ENCODE assay signal across 14 cellular contexts in the genomic region with DNA sequence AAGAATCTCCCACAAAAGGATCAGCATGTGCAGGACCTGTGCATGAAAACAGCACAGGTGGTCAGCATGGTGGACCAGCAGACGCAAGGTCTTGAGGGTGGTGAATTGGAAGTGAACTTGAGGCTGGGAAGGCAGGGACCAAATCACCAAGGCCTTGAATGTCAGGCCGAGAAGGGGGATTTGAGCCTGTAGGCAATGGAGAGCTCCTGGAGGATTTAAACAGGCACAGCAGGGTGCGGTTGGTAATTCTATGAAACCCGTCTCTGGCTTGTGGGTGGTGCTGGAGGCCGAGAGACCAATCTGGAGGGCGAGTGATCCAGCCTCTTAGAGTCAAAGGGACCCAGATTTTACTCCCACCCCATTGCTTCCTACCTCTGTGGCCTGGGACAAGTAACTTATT. TPM values are rescaled to one million over a fixed set of nuclear protein-coding genes. Genes with fewer than 3 reads are reported as not detected.
A peak's percentile ranks its signal among the peaks of the same experiment; 100 is the strongest.
DNase-seq lines count a peak whose midpoint lies in the region; ATAC-seq and TF ChIP-seq lines count a peak whose summit lies in the region.
"Had no signal": no experiment of that assay in that cellular context is flagged by ENCODE, and none has a peak within 500 bp of the region (broad histone marks: within the 10 kb centered on the region; RNA-seq: fewer than 3 reads in every experiment).

No MANE protein-coding gene starts in this region.

- peak overlapping the region in 1 of 2 donors; percentile 86 for H3K4me3 ChIP-seq in ascending aorta
- peak overlapping the region; percentile 85 for H3K4me3 ChIP-seq in suprapubic skin

- H3K27ac ChIP-seq in ascending aorta (peak overlapping the region; percentile 30 to 34), suprapubic skin (peak overlapping the region; percentile 97)
- H3K27ac ChIP-seq: brain microvascular endothelial cell had no signal

- H3K36me3 ChIP-seq in ascending aorta = no peaks in the 10 kb centered on the region
- no peaks in the 10 kb centered on the region for H3K36me3 ChIP-seq in suprapubic skin
- H3K36me3 ChIP-seq: brain microvascular endothelial cell had no signal

- H3K4me1 ChIP-seq in ascending aorta (peaks cover 0 to 21% of the 10 kb centered on the region in 2 donors), suprapubic skin (peaks cover 89% of the 10 kb centered on the region)

- H3K27ac Mint-ChIP-seq in stimulated activated naive CD8-positive, alpha-beta T cell treated with anti-CD3 and anti-CD28 coated beads, Interleukin-15, amount 100 ng/mL, for 72 hours = no peak overlapping the region
- H3K27ac Mint-ChIP-seq: activated CD8-positive, alpha-beta memory T cell treated with anti-CD3 and anti-CD28 coated beads, Interleukin-2, amount 10 ng/mL, durations not matched to agents 7 days and 5 days had no signal

- H3K4me1 Mint-ChIP-seq in stimulated activated naive CD8-positive, alpha-beta T cell treated with anti-CD3 and anti-CD28 coated beads, Interleukin-15, amount 100 ng/mL, for 72 hours = peaks cover 47% of the 10 kb centered on the region

- H3K27me3 ChIP-seq in ascending aorta = no peaks in the 10 kb centered on the region
- no peaks in the 10 kb centered on the region for H3K27me3 ChIP-seq in suprapubic skin
- H3K27me3 ChIP-seq: brain microvascular endothelial cell had no signal

- 30% methylated on average over 6 of the region's 6 CpGs for WGBS in suprapubic skin

- H3K27me3 Mint-ChIP-seq in stimulated activated naive CD8-positive, alpha-beta T cell treated with anti-CD3 and anti-CD28 coated beads, Interleukin-15, amount 100 ng/mL, for 72 hours = peaks cover 56% of the 10 kb centered on the region

- DNase-seq in DMS 273 (lab: John Stamatoyannopoulos, UW; ENCODE audit: unreplicated experiment) = peak; percentile 43
- no peak for DNase-seq in DMS 273 treated with DMSO at 0.1 percent for 48 hours (lab: John Stamatoyannopoulos, UW)
- DNase-seq in ascending aorta (ENCODE audit: low spot score in 2 of 2) = no peak
- DNase-seq in iPS-NIHi7 (ENCODE audit: extremely low spot score) = peak; percentile 35
- no peak for DNase-seq in suprapubic skin (ENCODE audit: low spot score in 2 of 2)
- DNase-seq in activated naive CD4-positive, alpha-beta T cell (lab: John Stamatoyannopoulos, UW) = no peak
- no peak for DNase-seq in activated T-cell treated with anti-CD3 and anti-CD28 coated beads, Interleukin-2, amount 50 U/mL, for 1 hour
- DNase-seq in stimulated activated naive CD8-positive, alpha-beta T cell treated with anti-CD3 and anti-CD28 coated beads, Interleukin-15, amount 100 ng/mL, for 72 hours = no peak
- DNase-seq: 8988T; activated CD8-positive, alpha-beta memory T cell treated with anti-CD3 and anti-CD28 coated beads, Interleukin-2, amount 10 ng/mL, durations not matched to agents 7 days and 5 days; brain microvascular endothelial cell; GOT3; NCI-H526; stimulated activated naive CD4-positive, alpha-beta T cell had no signal

- TF ChIP-seq CTCF in ascending aorta (IDR thresholded peaks at IDR 0.05) (no peak), suprapubic skin (IDR thresholded peaks at IDR 0.05) (no peak)

- TF ChIP-seq EP300 in suprapubic skin (IDR thresholded peaks at IDR 0.05) = no peak

- intact Hi-C loops in ascending aorta (cut with DNase I) = loop anchor here (2.0 to 10.0 kb wide), 5 partner anchors 13 to 1371 kb away; no protein-coding TSS in a partner anchor

- no peak overlapping the region for H3K4me3 Mint-ChIP-seq in stimulated activated naive CD8-positive, alpha-beta T cell treated with anti-CD3 and anti-CD28 coated beads, Interleukin-15, amount 100 ng/mL, for 72 hours

- no peak for ATAC-seq in stimulated activated naive CD8-positive, alpha-beta T cell treated with anti-CD3 and anti-CD28 coated beads, Interleukin-15, amount 100 ng/mL, for 72 hours
- ATAC-seq: activated CD8-positive, alpha-beta memory T cell treated with anti-CD3 and anti-CD28 coated beads, Interleukin-2, amount 10 ng/mL, durations not matched to agents 7 days and 5 days had no signal

- no peaks in the 10 kb centered on the region for H3K9me3 ChIP-seq in ascending aorta
- H3K9me3 ChIP-seq in suprapubic skin = no peaks in the 10 kb centered on the region

- TF ChIP-seq POLR2A in suprapubic skin (IDR thresholded peaks at IDR 0.05) = no peak

- no peaks in the 10 kb centered on the region for H3K9me3 Mint-ChIP-seq in stimulated activated naive CD8-positive, alpha-beta T cell treated with anti-CD3 and anti-CD28 coated beads, Interleukin-15, amount 100 ng/mL, for 72 hours

RNA-seq across cellular contexts. Expression of gene TSKU, which starts 2.4 kb away (rescaled TPM):
- total RNA-seq in ascending aorta (121 TPM), suprapubic skin (100 to 1,000 TPM in 3 of 4 donors, 10 to 100 TPM in 1; 85.5 to 155 (median 128) TPM)

Comparison
In these comparisons a context has a peak if more than half of its experiments do, and no peak if none do; other contexts are left out.
1. DNase-seq: peak in DMS 273 (single experiment) and iPS-NIHi7 (single experiment); none in DMS 273 treated with DMSO at 0.1 percent for 48 hours (single experiment), ascending aorta (0 of 2), suprapubic skin (0 of 2), activated naive CD4-positive, alpha-beta T cell (0 of 4), activated T-cell treated with anti-CD3 and anti-CD28 coated beads, Interleukin-2, amount 50 U/mL, for 1 hour (single experiment) and stimulated activated naive CD8-positive, alpha-beta T cell treated with anti-CD3 and anti-CD28 coated beads, Interleukin-15, amount 100 ng/mL, for 72 hours (0 of 2).